ENCODE assay signal across 1 cellular context in genomic region chr18:9337875-9338274, GRCh38.
A peak's percentile ranks its signal among the peaks of the same experiment; 100 is the strongest.
TF ChIP-seq lines count a peak whose summit lies in the region.

No MANE protein-coding gene starts in this region.

TF ChIP-seq in K562, 482 proteins besides CTCF, POLR2A, EP300 and RAD21 (continued from another document and continues in another):
- TF ChIP-seq REST (CRISPR knock-in tag; IDR thresholded peaks at IDR 0.05; ENCODE audit: low read depth) (no peak), ZNF174 (CRISPR knock-in tag; IDR thresholded peaks at IDR 0.05) (no peak), POLR3A (IDR thresholded peaks at IDR 0.05; ENCODE audit: borderline replicate concordance, extremely low read depth, insufficient read depth, insufficient read length) (no peak), SLC30A9 (CRISPR knock-in tag; IDR thresholded peaks at IDR 0.05) (no peak), HMBOX1 (IDR thresholded peaks at IDR 0.05) (peak; percentile 96), RREB1 (CRISPR knock-in tag; IDR thresholded peaks at IDR 0.05) (no peak), PRDM10 (IDR thresholded peaks at IDR 0.05; ENCODE audit: partially characterized antibody) (no peak), PCBP2 (IDR thresholded peaks at IDR 0.05; ENCODE audit: low read depth, low read length, poor library complexity, severe bottlenecking) (no peak), ZBTB33 (CRISPR knock-in tag; IDR thresholded peaks at IDR 0.05) (no peak), ETV1 (tag; conservative IDR thresholded peaks at IDR 0.05; ENCODE audit: low read depth) (no peak), DPF2 (IDR thresholded peaks at IDR 0.05) (no peak), TEAD4 (IDR thresholded peaks at IDR 0.05; ENCODE audit: low read length) (peak; percentile 33; the same call in 1 of the 2 replicates), TEAD4 (CRISPR knock-in tag; IDR thresholded peaks at IDR 0.05; ENCODE audit: borderline replicate concordance) (no peak), C11orf30 (IDR thresholded peaks at IDR 0.05; ENCODE audit: low read depth) (peak; percentile 70), MGA (IDR thresholded peaks at IDR 0.05) (no peak), NFE2 (IDR thresholded peaks at IDR 0.05; ENCODE audit: low read depth) (peak; percentile 70)
